Comparison of ENCODE assay signal across 8 cellular contexts in the genomic region with DNA sequence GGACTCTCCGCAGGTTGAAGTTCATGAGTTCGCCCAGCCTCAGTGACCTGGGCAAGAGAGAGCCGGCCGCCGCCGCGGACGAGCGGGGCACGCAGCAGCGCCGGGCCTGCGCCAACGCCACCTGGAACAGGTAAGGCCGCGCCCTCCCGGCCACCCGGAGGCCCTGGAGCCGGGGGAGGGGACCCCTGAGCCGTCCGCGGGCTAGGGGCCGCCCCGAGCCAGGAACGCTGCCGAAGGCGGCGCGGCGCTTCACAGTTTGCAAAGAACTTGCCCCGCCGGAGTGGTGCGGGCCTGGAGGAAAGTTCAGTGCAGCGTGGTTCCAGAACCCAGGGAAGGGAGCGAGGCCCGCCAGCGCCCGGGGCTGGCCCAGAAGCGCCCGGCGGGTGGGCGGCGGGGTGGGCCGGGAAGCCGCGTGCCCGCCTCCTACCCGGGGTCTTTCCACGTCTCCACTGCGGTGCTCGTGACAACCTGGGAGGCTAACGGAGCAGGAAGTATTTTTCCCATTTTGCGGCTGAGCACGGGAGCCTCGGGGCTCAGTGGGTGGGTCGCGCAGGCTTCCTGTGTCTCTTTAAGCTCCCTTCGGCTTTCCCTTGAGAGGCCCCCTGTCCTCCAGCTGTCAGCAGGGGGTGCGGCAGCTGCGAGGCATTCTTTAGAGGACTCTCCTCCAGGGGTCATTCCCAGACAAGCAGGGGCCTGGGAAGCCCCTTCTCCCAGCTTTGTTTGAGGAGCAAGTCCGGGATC. TPM values are rescaled to one million over a fixed set of nuclear protein-coding genes. Genes with fewer than 3 reads are reported as not detected.
DNase-seq lines count a peak whose midpoint lies in the region; ATAC-seq and TF ChIP-seq lines count a peak whose summit lies in the region.

No MANE protein-coding gene starts in this region.

- no peaks in the 10 kb centered on the region for H3K9me3 Mint-ChIP-seq in activated T-cell treated with anti-CD3 and anti-CD28 coated beads, Interleukin-2, amount 50 U/mL, for 24 hours

- H3K4me3 Mint-ChIP-seq in activated T-cell treated with anti-CD3 and anti-CD28 coated beads, Interleukin-2, amount 50 U/mL, for 24 hours, result peak overlapping the region; percentile 78

- H3K27me3 ChIP-seq in left ventricle myocardium inferior (ENCODE audit: low read depth), result peaks cover 65% of the 10 kb centered on the region

- peaks cover 33% of the 10 kb centered on the region for H3K4me1 Mint-ChIP-seq in activated T-cell treated with anti-CD3 and anti-CD28 coated beads, Interleukin-2, amount 50 U/mL, for 24 hours (ENCODE audit: low read depth)

- DNase-seq in stimulated activated CD4-positive, alpha-beta T cell treated with anti-CD3 and anti-CD28 coated beads, Interleukin-15, amount 100 ng/mL, for 24 hours, result peak; percentile 50
- no peak for DNase-seq in stimulated activated CD4-positive, alpha-beta T cell treated with anti-CD3 and anti-CD28 coated beads, Interleukin-2, amount 100 ng/mL, for 48 hours
- DNase-seq in activated T-cell treated with anti-CD3 and anti-CD28 coated beads, Interleukin-2, amount 50 U/mL, for 24 hours, result no peak
- DNase-seq in left ventricle myocardium inferior (no peak), sciatic nerve (ENCODE audit: low spot score) (peak; percentile 66), occipital lobe (lab: John Stamatoyannopoulos, UW) (no peak), DMS114 treated with DMSO at 0.1 percent for 48 hours (lab: John Stamatoyannopoulos, UW; ENCODE audit: unreplicated experiment) (no peak)

- intact Hi-C loops in left ventricle myocardium inferior (cut with micrococcal nuclease) (no loop called here), sciatic nerve (cut with DNase I) (no loop called here)

- TF ChIP-seq CTCF in left ventricle myocardium inferior (IDR thresholded peaks at IDR 0.05; ENCODE audit: borderline replicate concordance), result no peak

- H3K4me3 ChIP-seq in left ventricle myocardium inferior, result peak overlapping the region; percentile 75

- no peaks in the 10 kb centered on the region for H3K27me3 Mint-ChIP-seq in activated T-cell treated with anti-CD3 and anti-CD28 coated beads, Interleukin-2, amount 50 U/mL, for 24 hours

- H3K36me3 Mint-ChIP-seq in activated T-cell treated with anti-CD3 and anti-CD28 coated beads, Interleukin-2, amount 50 U/mL, for 24 hours (ENCODE audit: low read depth), result peaks cover 14% of the 10 kb centered on the region

- H3K27ac Mint-ChIP-seq in activated T-cell treated with anti-CD3 and anti-CD28 coated beads, Interleukin-2, amount 50 U/mL, for 24 hours, result no peak overlapping the region

- H3K27ac ChIP-seq in left ventricle myocardium inferior (replicated peaks), result no peak overlapping the region

- peaks cover 11% of the 10 kb centered on the region for H3K4me1 ChIP-seq in left ventricle myocardium inferior

- ATAC-seq in HG03521 (IDR thresholded peaks at IDR 0.05; ENCODE audit: unreplicated experiment) (peak; percentile 22), sciatic nerve (no peak)

- H3K36me3 ChIP-seq in left ventricle myocardium inferior, result no peaks in the 10 kb centered on the region

- no peaks in the 10 kb centered on the region for H3K9me3 ChIP-seq in left ventricle myocardium inferior (replicated peaks)

RNA-seq across cellular contexts. Expression of gene PRR5, which starts 0.6 kb away (rescaled TPM):
- total RNA-seq in left ventricle myocardium inferior (2.9 TPM), sciatic nerve (33.7 TPM), occipital lobe (13.6 TPM)

RNA-seq across cellular contexts. Expression of gene ARHGAP8, which starts 49.7 kb away (rescaled TPM):
- total RNA-seq in left ventricle myocardium inferior, result not detected
- 17.3 TPM for total RNA-seq in sciatic nerve
- total RNA-seq in occipital lobe, result 1.4 TPM

Comparison
In these comparisons a context has a peak if more than half of its experiments do, and no peak if none do; other contexts are left out.
1. DNase-seq: peak in stimulated activated CD4-positive, alpha-beta T cell treated with anti-CD3 and anti-CD28 coated beads, Interleukin-15, amount 100 ng/mL, for 24 hours (single experiment) and sciatic nerve (single experiment); none in stimulated activated CD4-positive, alpha-beta T cell treated with anti-CD3 and anti-CD28 coated beads, Interleukin-2, amount 100 ng/mL, for 48 hours (0 of 2), activated T-cell treated with anti-CD3 and anti-CD28 coated beads, Interleukin-2, amount 50 U/mL, for 24 hours (single experiment), left ventricle myocardium inferior (single experiment), occipital lobe (single experiment) and DMS114 treated with DMSO at 0.1 percent for 48 hours (single experiment).